Comparison of ENCODE assay signal across 9 cellular contexts in the genomic region with DNA sequence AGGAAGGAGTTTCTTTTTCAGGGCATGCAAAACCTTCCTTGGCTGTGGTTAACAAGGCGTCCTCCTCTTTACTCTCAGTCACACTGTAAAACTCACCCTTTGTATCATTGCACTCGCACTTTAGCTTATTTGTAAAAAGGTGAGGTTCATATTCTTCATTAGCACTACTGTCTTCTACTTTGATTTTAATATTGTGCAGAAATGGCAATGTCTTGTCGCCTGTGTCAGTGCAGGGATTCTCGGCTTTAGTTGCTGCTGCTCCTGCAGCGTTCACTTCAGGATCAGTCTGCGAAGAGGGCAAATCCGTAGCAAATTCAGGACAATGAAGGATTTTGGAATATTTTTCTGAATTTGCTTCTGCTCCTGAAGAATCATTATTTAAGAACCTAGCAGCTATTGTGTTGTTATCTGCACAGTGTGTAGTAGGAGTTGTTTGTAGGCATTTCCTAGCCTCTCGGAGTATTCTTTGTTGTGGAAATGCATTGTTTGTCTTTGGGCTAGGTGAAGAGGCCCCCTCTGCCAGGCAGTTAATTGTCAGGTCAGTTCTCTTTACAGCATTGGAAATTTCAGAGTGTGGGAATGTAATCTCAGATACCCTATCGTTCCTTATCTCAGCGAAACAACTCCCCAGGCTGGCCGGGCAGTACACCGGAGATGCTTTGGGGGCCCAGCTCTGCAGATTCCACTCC. TPM values are rescaled to one million over a fixed set of nuclear protein-coding genes. Genes with fewer than 3 reads are reported as not detected.
DNase-seq lines count a peak whose midpoint lies in the region; ATAC-seq and TF ChIP-seq lines count a peak whose summit lies in the region.
"Had no signal": no experiment of that assay in that cellular context is flagged by ENCODE, and none has a peak within 500 bp of the region (broad histone marks: within the 10 kb centered on the region; RNA-seq: fewer than 3 reads in every experiment).

No MANE protein-coding gene starts in this region.

- in situ Hi-C loops in astrocyte of the spinal cord (cut with HindIII; ENCODE audit: low sequenced_read_pairs): no loop called here

- H3K4me3 Mint-ChIP-seq in activated CD4-positive, alpha-beta T cell treated with anti-CD3 and anti-CD28 coated beads, Interleukin-2, amount 10 ng/mL, durations not matched to agents 24 days and 14 days: peak overlapping the region; percentile 70

- no peaks in the 10 kb centered on the region for H3K36me3 ChIP-seq in right lobe of liver
- H3K36me3 ChIP-seq in thymus (ENCODE audit: control insufficient read depth, insufficient read depth): no peaks in the 10 kb centered on the region

- H3K9me3 ChIP-seq in right lobe of liver (no peaks in the 10 kb centered on the region), thymus (ENCODE audit: control insufficient read depth) (no peaks in the 10 kb centered on the region)

- TF ChIP-seq CTCF in astrocyte of the spinal cord (IDR thresholded peaks at IDR 0.05; ENCODE audit: low read depth, low read length) (no peak), right lobe of liver (IDR thresholded peaks at IDR 0.05) (no peak)

- H3K27ac ChIP-seq in right lobe of liver (peak overlapping the region in 1 of 3 donors; percentile 36), thymus (ENCODE audit: low read depth) (no peak overlapping the region)

- no peaks in the 10 kb centered on the region for H3K36me3 Mint-ChIP-seq in activated CD4-positive, alpha-beta T cell treated with anti-CD3 and anti-CD28 coated beads, Interleukin-2, amount 10 ng/mL, durations not matched to agents 24 days and 14 days (ENCODE audit: low read depth)

- peaks cover 78% of the 10 kb centered on the region for H3K27me3 Mint-ChIP-seq in activated CD4-positive, alpha-beta T cell treated with anti-CD3 and anti-CD28 coated beads, Interleukin-2, amount 10 ng/mL, durations not matched to agents 24 days and 14 days

- no peak for ATAC-seq in right lobe of liver

- H3K4me1 ChIP-seq in right lobe of liver: peaks cover 0 to 42% (median 15%) of the 10 kb centered on the region in 4 donors
- peaks cover 20% of the 10 kb centered on the region for H3K4me1 ChIP-seq in thymus (ENCODE audit: control insufficient read depth, insufficient read depth, low read length)

- WGBS in right lobe of liver (ENCODE audit: insufficient coverage, low coverage, low lambda C conversion rate, missing lambda C conversion rate): 15% methylated on average over 12 of the region's 12 CpGs
- 52% methylated on average over 12 of the region's 12 CpGs for WGBS in thymus

- no peaks in the 10 kb centered on the region for H3K9me3 Mint-ChIP-seq in activated CD4-positive, alpha-beta T cell treated with anti-CD3 and anti-CD28 coated beads, Interleukin-2, amount 10 ng/mL, durations not matched to agents 24 days and 14 days

- H3K4me3 ChIP-seq in astrocyte of the spinal cord (ENCODE audit: low read depth, low read length): peak overlapping the region; percentile 59
- H3K4me3 ChIP-seq in right lobe of liver: peak overlapping the region; percentile 22 to 58 (median 39)
- H3K4me3 ChIP-seq in thymus (ENCODE audit: low read length): peak overlapping the region; percentile 68

- DNase-seq in activated CD4-positive, alpha-beta T cell treated with anti-CD3 and anti-CD28 coated beads, Interleukin-2, amount 10 ng/mL, durations not matched to agents 24 days and 14 days: peak; percentile 45
- no peak for DNase-seq in activated CD4-positive, alpha-beta T cell treated with anti-CD3 and anti-CD28 coated beads, Interleukin-2, amount 50 U/mL, for 1 hour
- DNase-seq in astrocyte of the spinal cord (ENCODE audit: low read depth, low spot score) (peak; percentile 58), right lobe of liver (no peak), putamen (ENCODE audit: low spot score) (no peak), NCI-H1048 (lab: John Stamatoyannopoulos, UW) (no peak), NCI-H2196 treated with DMSO at 0.1 percent for 48 hours (lab: John Stamatoyannopoulos, UW; ENCODE audit: unreplicated experiment) (no peak)
- DNase-seq: stimulated activated CD4-positive, alpha-beta T cell treated with anti-CD3 and anti-CD28 coated beads, Interleukin-1b, Interleukin-23, amount 100 ng/mL, for 48 hours had no signal

- H3K27ac Mint-ChIP-seq in activated CD4-positive, alpha-beta T cell treated with anti-CD3 and anti-CD28 coated beads, Interleukin-2, amount 10 ng/mL, durations not matched to agents 24 days and 14 days: no peak overlapping the region

- H3K27me3 ChIP-seq in right lobe of liver: no peaks in the 10 kb centered on the region
- H3K27me3 ChIP-seq in thymus (ENCODE audit: control insufficient read depth, insufficient read depth): peaks cover 56% of the 10 kb centered on the region

- peaks cover 37% of the 10 kb centered on the region for H3K4me1 Mint-ChIP-seq in activated CD4-positive, alpha-beta T cell treated with anti-CD3 and anti-CD28 coated beads, Interleukin-2, amount 10 ng/mL, durations not matched to agents 24 days and 14 days

- TF ChIP-seq POLR2A in right lobe of liver (IDR thresholded peaks at IDR 0.05): no peak

- intact Hi-C loops in activated CD4-positive, alpha-beta T cell treated with anti-CD3 and anti-CD28 coated beads, Interleukin-2, amount 10 ng/mL, durations not matched to agents 24 days and 14 days (cut with micrococcal nuclease): loop anchor here (1.0 to 10.0 kb wide), 8 partner anchors 18 to 1677 kb away; a partner anchor contains a TSS
- intact Hi-C loops in right lobe of liver (cut with DNase I): no loop called here

RNA-seq across cellular contexts. Expression of a gene that starts 9.8 kb away (rescaled TPM):
- total RNA-seq in activated CD4-positive, alpha-beta T cell treated with anti-CD3 and anti-CD28 coated beads, Interleukin-2, amount 10 ng/mL, durations not matched to agents 24 days and 14 days: 0.02 and 0.16 TPM in 2 replicates
- total RNA-seq in right lobe of liver: 1 to 10 TPM in 5 of 6 experiments, under 1 TPM in 1; 0.31 to 3.9 (median 2.1) TPM
- 0.73 TPM for polyA plus RNA-seq in thymus

RNA-seq across cellular contexts. Expression of a gene that starts 18.3 kb away (rescaled TPM):
- 40.2 and 42.0 TPM in 2 replicates for total RNA-seq in activated CD4-positive, alpha-beta T cell treated with anti-CD3 and anti-CD28 coated beads, Interleukin-2, amount 10 ng/mL, durations not matched to agents 24 days and 14 days
- 10 to 100 TPM; 15.8 to 49.4 (median 20.1) TPM for total RNA-seq in right lobe of liver
- 23.0 TPM for polyA plus RNA-seq in thymus

Comparison
In these comparisons a context has a peak if more than half of its experiments do, and no peak if none do; other contexts are left out.
1. DNase-seq: peak in activated CD4-positive, alpha-beta T cell treated with anti-CD3 and anti-CD28 coated beads, Interleukin-2, amount 10 ng/mL, durations not matched to agents 24 days and 14 days (single experiment) and astrocyte of the spinal cord (single experiment); none in activated CD4-positive, alpha-beta T cell treated with anti-CD3 and anti-CD28 coated beads, Interleukin-2, amount 50 U/mL, for 1 hour (single experiment), right lobe of liver (0 of 3), putamen (single experiment), NCI-H1048 (single experiment) and NCI-H2196 treated with DMSO at 0.1 percent for 48 hours (single experiment).
2. Peak in every context shown above with its lines, with median percentiles within 50 percentile points of each other: H3K4me3 ChIP-seq.